In genomic region chr7:47945261-47946015, GRCh38 we compare ENCODE assay signal across 8 cellular contexts. TPM values are rescaled to one million over a fixed set of nuclear protein-coding genes. Genes with fewer than 3 reads are reported as not detected.
DNase-seq lines count a peak whose midpoint lies in the region; ATAC-seq, FAIRE-seq and TF ChIP-seq lines count a peak whose summit lies in the region.

No MANE protein-coding gene starts in this region.

- H3K4me3 Mint-ChIP-seq in activated T-helper 2 cell treated with anti-CD3 and anti-CD28 coated beads, Interferon-gamma antibody, Interleukin-2, Interleukin-4, amounts not matched to agents 10 μg/mL and 5 μg/mL and 100 μg/mL, durations not matched to agents 14 hours and 24 hours and 36 hours (ENCODE audit: low read depth), result no peak overlapping the region
- no peak overlapping the region for H3K4me3 Mint-ChIP-seq in progenitor cell of endocrine pancreas (ENCODE audit: low read depth)

- no peak overlapping the region for H3K27ac Mint-ChIP-seq in activated T-helper 2 cell treated with anti-CD3 and anti-CD28 coated beads, Interferon-gamma antibody, Interleukin-2, Interleukin-4, amounts not matched to agents 10 μg/mL and 5 μg/mL and 100 μg/mL, durations not matched to agents 14 hours and 24 hours and 36 hours
- no peak overlapping the region for H3K27ac Mint-ChIP-seq in progenitor cell of endocrine pancreas

- peaks cover 11% of the 10 kb centered on the region for H3K4me1 Mint-ChIP-seq in activated T-helper 2 cell treated with anti-CD3 and anti-CD28 coated beads, Interferon-gamma antibody, Interleukin-2, Interleukin-4, amounts not matched to agents 10 μg/mL and 5 μg/mL and 100 μg/mL, durations not matched to agents 14 hours and 24 hours and 36 hours (ENCODE audit: low read depth)
- peaks cover 13% of the 10 kb centered on the region for H3K4me1 Mint-ChIP-seq in progenitor cell of endocrine pancreas (ENCODE audit: low read depth)

- no peak for FAIRE-seq in urothelium cell line (lab: Jason Lieb, UNC)

- POLR2A ChIA-PET in RWPE1 (lab: Yijun Ruan, JAX; ENCODE audit: low non-redundant PET), result no interaction called here

- H3K9me3 ChIP-seq in gastroesophageal sphincter, result no peaks in the 10 kb centered on the region

- 20 to 38% methylated on average over 2 to 7 of the region's 8 CpGs for WGBS in gastroesophageal sphincter (ENCODE audit: low coverage in 1 of 2), 2 donors

- TF ChIP-seq CTCF in 22Rv1 (IDR thresholded peaks at IDR 0.05), result peak; percentile 87
- peak; percentile 59 for TF ChIP-seq CTCF in GM12873 (IDR thresholded peaks at IDR 0.05; ENCODE audit: insufficient read depth, low read depth, low read length, missing control alignments)
- peak; percentile 89 for TF ChIP-seq CTCF in RWPE1 (conservative IDR thresholded peaks at IDR 0.05; ENCODE audit: low read depth)
- TF ChIP-seq CTCF in gastroesophageal sphincter (IDR thresholded peaks at IDR 0.05), result peak; percentile 58 to 77 (median 72)
- TF ChIP-seq CTCF in progenitor cell of endocrine pancreas (IDR thresholded peaks at IDR 0.05; ENCODE audit: unreplicated experiment), result peak; percentile 88

- H3K36me3 ChIP-seq in gastroesophageal sphincter, result no peaks in the 10 kb centered on the region

- H3K36me3 Mint-ChIP-seq in activated T-helper 2 cell treated with anti-CD3 and anti-CD28 coated beads, Interferon-gamma antibody, Interleukin-2, Interleukin-4, amounts not matched to agents 10 μg/mL and 5 μg/mL and 100 μg/mL, durations not matched to agents 14 hours and 24 hours and 36 hours (ENCODE audit: low read depth), result no peaks in the 10 kb centered on the region
- no peaks in the 10 kb centered on the region for H3K36me3 Mint-ChIP-seq in progenitor cell of endocrine pancreas (ENCODE audit: insufficient read depth)

- no peaks in the 10 kb centered on the region for H3K27me3 Mint-ChIP-seq in activated T-helper 2 cell treated with anti-CD3 and anti-CD28 coated beads, Interferon-gamma antibody, Interleukin-2, Interleukin-4, amounts not matched to agents 10 μg/mL and 5 μg/mL and 100 μg/mL, durations not matched to agents 14 hours and 24 hours and 36 hours (ENCODE audit: low read depth)
- H3K27me3 Mint-ChIP-seq in progenitor cell of endocrine pancreas, result no peaks in the 10 kb centered on the region

- H3K27me3 ChIP-seq in gastroesophageal sphincter, result no peaks in the 10 kb centered on the region

- H3K27ac ChIP-seq in 22Rv1 (no peak overlapping the region), RWPE1 (no peak overlapping the region), gastroesophageal sphincter (peak overlapping the region in 2 of 4 donors; percentile 41 to 42)

- H3K4me1 ChIP-seq in gastroesophageal sphincter, result peaks cover 0 to 7% (median 5%) of the 10 kb centered on the region in 3 donors

- CTCF ChIA-PET in RWPE1 (lab: Yijun Ruan, JAX), result interaction anchor here (0.5 to 3.5 kb wide), 32 partner anchors 9 to 1908 kb away, joined by 3 to 44 read pairs (median 4); no protein-coding TSS in a partner anchor

- TF ChIP-seq EP300 in gastroesophageal sphincter (IDR thresholded peaks at IDR 0.05), result no peak

- H3K9me3 Mint-ChIP-seq in activated T-helper 2 cell treated with anti-CD3 and anti-CD28 coated beads, Interferon-gamma antibody, Interleukin-2, Interleukin-4, amounts not matched to agents 10 μg/mL and 5 μg/mL and 100 μg/mL, durations not matched to agents 14 hours and 24 hours and 36 hours, result no peaks in the 10 kb centered on the region
- no peaks in the 10 kb centered on the region for H3K9me3 Mint-ChIP-seq in progenitor cell of endocrine pancreas (ENCODE audit: low read depth)

- DNase-seq in HS-5 (ENCODE audit: low read depth), result peak; percentile 35
- peak; percentile 45 for DNase-seq in RWPE1 (ENCODE audit: low spot score)
- peak; percentile 52 for DNase-seq in activated T-helper 2 cell treated with anti-CD3 and anti-CD28 coated beads, Interferon-gamma antibody, Interleukin-2, Interleukin-4, amounts not matched to agents 10 μg/mL and 5 μg/mL and 100 μg/mL, durations not matched to agents 14 hours and 24 hours and 36 hours (ENCODE audit: low spot score)
- DNase-seq in progenitor cell of endocrine pancreas (ENCODE audit: low spot score, unreplicated experiment), result peak; percentile 58
- peak; percentile 64 for DNase-seq in urothelium cell line (ENCODE audit: low spot score)

- ATAC-seq in gastroesophageal sphincter, result no peak

- intact Hi-C loops in activated T-helper 2 cell treated with anti-CD3 and anti-CD28 coated beads, Interferon-gamma antibody, Interleukin-2, Interleukin-4, amounts not matched to agents 10 μg/mL and 5 μg/mL and 100 μg/mL, durations not matched to agents 14 hours and 24 hours and 36 hours (cut with micrococcal nuclease), result loop anchor here (1.0 to 10.0 kb wide), 5 partner anchors 24 to 349 kb away; no protein-coding TSS in a partner anchor

- no peak for TF ChIP-seq POLR2A in gastroesophageal sphincter (IDR thresholded peaks at IDR 0.05)

- no peak overlapping the region for H3K4me3 ChIP-seq in gastroesophageal sphincter

RNA-seq across cellular contexts. Expression of gene PKD1L1, which starts 2.8 kb away (rescaled TPM):
- 0.11 and 1.1 TPM in 2 replicates for total RNA-seq in activated T-helper 2 cell treated with anti-CD3 and anti-CD28 coated beads, Interferon-gamma antibody, Interleukin-2, Interleukin-4, amounts not matched to agents 10 μg/mL and 5 μg/mL and 100 μg/mL, durations not matched to agents 14 hours and 24 hours and 36 hours
- total RNA-seq in gastroesophageal sphincter (1 to 10 TPM in 1 of 4 donors, under 1 TPM in 3; 0.12 to 1.3 (median 0.45) TPM), progenitor cell of endocrine pancreas (0.67 and 0.89 TPM in 2 replicates)

RNA-seq across cellular contexts. Expression of gene HUS1, which starts 34.0 kb away (rescaled TPM):
- total RNA-seq in activated T-helper 2 cell treated with anti-CD3 and anti-CD28 coated beads, Interferon-gamma antibody, Interleukin-2, Interleukin-4, amounts not matched to agents 10 μg/mL and 5 μg/mL and 100 μg/mL, durations not matched to agents 14 hours and 24 hours and 36 hours, result 33.8 and 36.6 TPM in 2 replicates
- 10 to 100 TPM; 13.7 to 32.7 (median 19.7) TPM for total RNA-seq in gastroesophageal sphincter
- total RNA-seq in progenitor cell of endocrine pancreas, result 45.1 and 50.0 TPM in 2 replicates
